ENCODE assay signal across 9 cellular contexts in genomic region chr1:160251687-160252526, GRCh38. TPM values are rescaled to one million over a fixed set of nuclear protein-coding genes. Genes with fewer than 3 reads are reported as not detected.
DNase-seq lines count a peak whose midpoint lies in the region; ATAC-seq lines count a peak whose summit lies in the region.
"Had no signal": no experiment of that assay in that cellular context is flagged by ENCODE, and none has a peak within 500 bp of the region (broad histone marks: within the 10 kb centered on the region; RNA-seq: fewer than 3 reads in every experiment).

No MANE protein-coding gene starts in this region.

- WGBS in mesendoderm (ENCODE audit: extremely low coverage, insufficient coverage, low lambda C conversion rate) = no CpG with 5 or more reads among the region's 5 CpGs

- H3K4ac ChIP-seq in mesendoderm (ENCODE audit: low read depth, low read length) = no peak overlapping the region

- H2AK5ac ChIP-seq in mesendoderm (ENCODE audit: low read length) = no peak overlapping the region

- peaks cover 0 to 12% of the 10 kb centered on the region in 2 donors for H3K4me1 Mint-ChIP-seq in effector memory CD8-positive, alpha-beta T cell (ENCODE audit: low read depth in 2 of 2)
- peaks cover 2 to 8% of the 10 kb centered on the region in 2 donors for H3K4me1 Mint-ChIP-seq in stimulated activated naive B cell treated with anti-CD40 and anti-IgM and Interleukin-4, amounts not matched to agents 10 μg/mL and 1 μg/mL and 100 μg/mL, for 72 hours

- H3K27me3 Mint-ChIP-seq in effector memory CD8-positive, alpha-beta T cell = no peaks in the 10 kb centered on the region
- H3K27me3 Mint-ChIP-seq in stimulated activated naive B cell treated with anti-CD40 and anti-IgM and Interleukin-4, amounts not matched to agents 10 μg/mL and 1 μg/mL and 100 μg/mL, for 72 hours = no peaks in the 10 kb centered on the region

- no peak overlapping the region for H2BK15ac ChIP-seq in mesendoderm (replicated peaks; ENCODE audit: low read depth)

- DNase-seq in NCI-H1417 (lab: John Stamatoyannopoulos, UW) = peak; percentile 51 to 85 (median 77)
- DNase-seq in NCI-H1417 treated with DMSO at 0.1 percent for 48 hours (lab: John Stamatoyannopoulos, UW) = no peak
- peak; percentile 57 to 92 for DNase-seq in NCI-H526 (lab: John Stamatoyannopoulos, UW)
- DNase-seq in activated CD4-positive, alpha-beta T cell treated with anti-CD3 and anti-CD28 coated beads, Interleukin-2, amount 50 U/mL, for 4 hours = peak; percentile 44 to 60
- peak; percentile 45 to 52 (median 52) for DNase-seq in effector memory CD8-positive, alpha-beta T cell
- DNase-seq in mesendoderm = peak; percentile 85
- DNase-seq in stimulated activated naive B cell treated with anti-CD40 and anti-IgM and Interleukin-4, amounts not matched to agents 10 μg/mL and 1 μg/mL and 100 μg/mL, for 72 hours = peak; percentile 9

- no peak overlapping the region for H3K18ac ChIP-seq in mesendoderm (ENCODE audit: low read length)

- H2BK120ac ChIP-seq in mesendoderm (ENCODE audit: low read depth, low read length) = no peak overlapping the region

- no peaks in the 10 kb centered on the region for H3K36me3 ChIP-seq in mesendoderm (ENCODE audit: control insufficient read depth, insufficient read depth, low read length)

- H3K4me3 Mint-ChIP-seq in effector memory CD8-positive, alpha-beta T cell = no peak overlapping the region
- no peak overlapping the region for H3K4me3 Mint-ChIP-seq in stimulated activated naive B cell treated with anti-CD40 and anti-IgM and Interleukin-4, amounts not matched to agents 10 μg/mL and 1 μg/mL and 100 μg/mL, for 72 hours

- H3K27me3 ChIP-seq in mesendoderm (ENCODE audit: insufficient read depth, low read length, poor library complexity) = no peaks in the 10 kb centered on the region
- H3K27me3 ChIP-seq: BLaER1 had no signal

- H3K23ac ChIP-seq in mesendoderm (ENCODE audit: low read length) = no peak overlapping the region

- peak; percentile 78 for ATAC-seq in HG03342 (IDR thresholded peaks at IDR 0.05; ENCODE audit: unreplicated experiment)
- ATAC-seq in effector memory CD8-positive, alpha-beta T cell (replicated peaks) = peak; percentile 99
- peak; percentile 93 to 95 for ATAC-seq in stimulated activated naive B cell treated with anti-CD40 and anti-IgM and Interleukin-4, amounts not matched to agents 10 μg/mL and 1 μg/mL and 100 μg/mL, for 72 hours (replicated peaks)

- H3K79me1 ChIP-seq in mesendoderm (ENCODE audit: low read length) = peaks cover 1% of the 10 kb centered on the region

- no peak overlapping the region for H3K4me2 ChIP-seq in mesendoderm (ENCODE audit: low read length)
- H3K4me2 ChIP-seq: BLaER1 had no signal

- peak overlapping the region; percentile 16 to 83 for H3K27ac Mint-ChIP-seq in effector memory CD8-positive, alpha-beta T cell
- H3K27ac Mint-ChIP-seq in stimulated activated naive B cell treated with anti-CD40 and anti-IgM and Interleukin-4, amounts not matched to agents 10 μg/mL and 1 μg/mL and 100 μg/mL, for 72 hours = peak overlapping the region; percentile 5

- no peak overlapping the region for H3K4me3 ChIP-seq in mesendoderm (ENCODE audit: low read length)
- H3K4me3 ChIP-seq: BLaER1 had no signal

- H3K79me2 ChIP-seq in mesendoderm (ENCODE audit: control insufficient read depth, insufficient read depth, low read length) = peaks cover 6% of the 10 kb centered on the region

- no peak overlapping the region for H4K8ac ChIP-seq in mesendoderm (ENCODE audit: low read depth, low read length)

- no peak overlapping the region for H3K27ac ChIP-seq in mesendoderm (ENCODE audit: low read depth, low read length)
- H3K27ac ChIP-seq: BLaER1 had no signal

- H3K9ac ChIP-seq in mesendoderm (ENCODE audit: low read length) = no peak overlapping the region
- H3K9ac ChIP-seq: BLaER1 had no signal

- peaks cover 23% of the 10 kb centered on the region for H3K36me3 Mint-ChIP-seq in effector memory CD8-positive, alpha-beta T cell (ENCODE audit: insufficient read depth)
- peaks cover 8 to 20% of the 10 kb centered on the region in 2 donors for H3K36me3 Mint-ChIP-seq in stimulated activated naive B cell treated with anti-CD40 and anti-IgM and Interleukin-4, amounts not matched to agents 10 μg/mL and 1 μg/mL and 100 μg/mL, for 72 hours

- no peaks in the 10 kb centered on the region for H3K4me1 ChIP-seq in mesendoderm (ENCODE audit: control insufficient read depth, low read depth, low read length)
- H3K4me1 ChIP-seq: BLaER1 had no signal

- no peak overlapping the region for H3K56ac ChIP-seq in mesendoderm (ENCODE audit: low read length)

- no peaks in the 10 kb centered on the region for H3K9me3 Mint-ChIP-seq in effector memory CD8-positive, alpha-beta T cell
- H3K9me3 Mint-ChIP-seq in stimulated activated naive B cell treated with anti-CD40 and anti-IgM and Interleukin-4, amounts not matched to agents 10 μg/mL and 1 μg/mL and 100 μg/mL, for 72 hours = no peaks in the 10 kb centered on the region

- H4K5ac ChIP-seq in mesendoderm (ENCODE audit: low read length) = no peak overlapping the region

- H2BK5ac ChIP-seq in mesendoderm (ENCODE audit: low read length) = no peak overlapping the region

RNA-seq across cellular contexts. Expression of gene DCAF8, which starts 10.4 kb away (rescaled TPM):
- polyA plus RNA-seq in mesendoderm (2013, experiment 1 of 2) = 50.4 TPM
- 50.1 TPM for polyA plus RNA-seq in mesendoderm (2013, experiment 2 of 2)

RNA-seq across cellular contexts. Expression of gene PEX19, which starts 33.0 kb away (rescaled TPM):
- 39.4 TPM for polyA plus RNA-seq in mesendoderm (2013, experiment 1 of 2)
- polyA plus RNA-seq in mesendoderm (2013, experiment 2 of 2) = 38.6 TPM

RNA-seq across cellular contexts. Expression of gene PEA15, which starts 46.7 kb away (rescaled TPM):
- polyA plus RNA-seq in mesendoderm (2013, experiment 1 of 2) = 260 TPM
- polyA plus RNA-seq in mesendoderm (2013, experiment 2 of 2) = 272 TPM
